In the genomic region with DNA sequence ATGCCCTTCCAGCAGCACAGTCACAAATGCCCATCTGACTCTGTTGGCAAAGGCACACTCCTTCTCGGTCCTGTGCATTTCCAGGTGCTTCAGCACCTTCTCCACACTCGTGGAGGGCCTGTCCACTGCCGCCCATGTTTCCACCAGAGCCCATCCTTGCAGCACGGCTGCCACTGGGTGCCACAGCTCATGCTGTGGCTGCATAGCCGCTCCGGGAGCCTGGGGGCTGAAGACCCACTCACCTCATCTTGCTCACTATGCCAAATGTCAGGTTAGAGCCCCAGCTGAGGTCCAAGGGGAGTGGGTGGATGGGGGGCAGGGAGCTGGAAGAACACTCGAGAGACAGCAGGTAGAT, we compare ENCODE assay signal across 2 cellular contexts.
TF ChIP-seq lines count a peak whose summit lies in the region.

No MANE protein-coding gene starts in this region.

TF ChIP-seq in IMR-90, 13 proteins besides CTCF, POLR2A, EP300 and RAD21:
- no peak for TF ChIP-seq RFX5 (IDR thresholded peaks at IDR 0.05; ENCODE audit: low read depth, low read length)
- no peak for TF ChIP-seq MAZ (IDR thresholded peaks at IDR 0.05; ENCODE audit: borderline replicate concordance, low read depth, low read length)
- TF ChIP-seq NFE2L2 (IDR thresholded peaks at IDR 0.05; ENCODE audit: low read depth, low read length), result no peak
- no peak for TF ChIP-seq RCOR1 (IDR thresholded peaks at IDR 0.05; ENCODE audit: insufficient replicate concordance, low read length)
- no peak for TF ChIP-seq CEBPB (IDR thresholded peaks at IDR 0.05; ENCODE audit: low read depth, low read length)
- TF ChIP-seq, protein P1, sequence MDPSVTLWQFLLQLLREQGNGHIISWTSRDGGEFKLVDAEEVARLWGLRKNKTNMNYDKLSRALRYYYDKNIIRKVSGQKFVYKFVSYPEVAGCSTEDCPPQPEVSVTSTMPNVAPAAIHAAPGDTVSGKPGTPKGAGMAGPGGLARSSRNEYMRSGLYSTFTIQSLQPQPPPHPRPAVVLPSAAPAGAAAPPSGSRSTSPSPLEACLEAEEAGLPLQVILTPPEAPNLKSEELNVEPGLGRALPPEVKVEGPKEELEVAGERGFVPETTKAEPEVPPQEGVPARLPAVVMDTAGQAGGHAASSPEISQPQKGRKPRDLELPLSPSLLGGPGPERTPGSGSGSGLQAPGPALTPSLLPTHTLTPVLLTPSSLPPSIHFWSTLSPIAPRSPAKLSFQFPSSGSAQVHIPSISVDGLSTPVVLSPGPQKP (IDR thresholded peaks at IDR 0.05; ENCODE audit: borderline replicate concordance, low read depth, low read length), result no peak
- TF ChIP-seq BHLHE40 (IDR thresholded peaks at IDR 0.05; ENCODE audit: low read depth, low read length), result no peak
- no peak for TF ChIP-seq SMC3 (IDR thresholded peaks at IDR 0.05; ENCODE audit: low read depth, low read length)
- no peak for TF ChIP-seq FOS (IDR thresholded peaks at IDR 0.05; ENCODE audit: low read depth, low read length)
- TF ChIP-seq, protein P2, sequence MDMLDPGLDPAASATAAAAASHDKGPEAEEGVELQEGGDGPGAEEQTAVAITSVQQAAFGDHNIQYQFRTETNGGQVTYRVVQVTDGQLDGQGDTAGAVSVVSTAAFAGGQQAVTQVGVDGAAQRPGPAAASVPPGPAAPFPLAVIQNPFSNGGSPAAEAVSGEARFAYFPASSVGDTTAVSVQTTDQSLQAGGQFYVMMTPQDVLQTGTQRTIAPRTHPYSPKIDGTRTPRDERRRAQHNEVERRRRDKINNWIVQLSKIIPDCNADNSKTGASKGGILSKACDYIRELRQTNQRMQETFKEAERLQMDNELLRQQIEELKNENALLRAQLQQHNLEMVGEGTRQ (IDR thresholded peaks at IDR 0.05; ENCODE audit: low read depth, low read length), result no peak
- TF ChIP-seq MXI1 (IDR thresholded peaks at IDR 0.05; ENCODE audit: borderline replicate concordance, low read depth, low read length), result no peak
- no peak for TF ChIP-seq MAFK (IDR thresholded peaks at IDR 0.05; ENCODE audit: low read depth, low read length)
- no peak for TF ChIP-seq CHD1 (IDR thresholded peaks at IDR 0.05; ENCODE audit: low read depth, low read length)

TF ChIP-seq in GM12878, 131 proteins besides CTCF, POLR2A, EP300 and RAD21:
- TF ChIP-seq NRF1 (conservative IDR thresholded peaks at IDR 0.05; ENCODE audit: low read depth, low read length) (no peak), POLR2AphosphoS2 (IDR thresholded peaks at IDR 0.05; ENCODE audit: low read depth, low read length) (no peak), CHD4 (IDR thresholded peaks at IDR 0.05) (no peak), MXI1 (IDR thresholded peaks at IDR 0.05; ENCODE audit: low read depth, low read length) (no peak), MTA2 (IDR thresholded peaks at IDR 0.05; ENCODE audit: low read depth) (no peak), NR2C1 (IDR thresholded peaks at IDR 0.05) (no peak), BRCA1 (IDR thresholded peaks at IDR 0.05; ENCODE audit: low read depth, low read length) (no peak), ZNF622 (IDR thresholded peaks at IDR 0.05) (no peak), RUNX3 (IDR thresholded peaks at IDR 0.05; ENCODE audit: low read length) (no peak)
- TF ChIP-seq, protein P3, sequence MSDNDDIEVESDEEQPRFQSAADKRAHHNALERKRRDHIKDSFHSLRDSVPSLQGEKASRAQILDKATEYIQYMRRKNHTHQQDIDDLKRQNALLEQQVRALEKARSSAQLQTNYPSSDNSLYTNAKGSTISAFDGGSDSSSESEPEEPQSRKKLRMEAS (IDR thresholded peaks at IDR 0.05; ENCODE audit: low read depth, low read length), result no peak
- TF ChIP-seq, protein P4, sequence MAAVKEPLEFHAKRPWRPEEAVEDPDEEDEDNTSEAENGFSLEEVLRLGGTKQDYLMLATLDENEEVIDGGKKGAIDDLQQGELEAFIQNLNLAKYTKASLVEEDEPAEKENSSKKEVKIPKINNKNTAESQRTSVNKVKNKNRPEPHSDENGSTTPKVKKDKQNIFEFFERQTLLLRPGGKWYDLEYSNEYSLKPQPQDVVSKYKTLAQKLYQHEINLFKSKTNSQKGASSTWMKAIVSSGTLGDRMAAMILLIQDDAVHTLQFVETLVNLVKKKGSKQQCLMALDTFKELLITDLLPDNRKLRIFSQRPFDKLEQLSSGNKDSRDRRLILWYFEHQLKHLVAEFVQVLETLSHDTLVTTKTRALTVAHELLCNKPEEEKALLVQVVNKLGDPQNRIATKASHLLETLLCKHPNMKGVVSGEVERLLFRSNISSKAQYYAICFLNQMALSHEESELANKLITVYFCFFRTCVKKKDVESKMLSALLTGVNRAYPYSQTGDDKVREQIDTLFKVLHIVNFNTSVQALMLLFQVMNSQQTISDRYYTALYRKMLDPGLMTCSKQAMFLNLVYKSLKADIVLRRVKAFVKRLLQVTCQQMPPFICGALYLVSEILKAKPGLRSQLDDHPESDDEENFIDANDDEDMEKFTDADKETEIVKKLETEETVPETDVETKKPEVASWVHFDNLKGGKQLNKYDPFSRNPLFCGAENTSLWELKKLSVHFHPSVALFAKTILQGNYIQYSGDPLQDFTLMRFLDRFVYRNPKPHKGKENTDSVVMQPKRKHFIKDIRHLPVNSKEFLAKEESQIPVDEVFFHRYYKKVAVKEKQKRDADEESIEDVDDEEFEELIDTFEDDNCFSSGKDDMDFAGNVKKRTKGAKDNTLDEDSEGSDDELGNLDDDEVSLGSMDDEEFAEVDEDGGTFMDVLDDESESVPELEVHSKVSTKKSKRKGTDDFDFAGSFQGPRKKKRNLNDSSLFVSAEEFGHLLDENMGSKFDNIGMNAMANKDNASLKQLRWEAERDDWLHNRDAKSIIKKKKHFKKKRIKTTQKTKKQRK (IDR thresholded peaks at IDR 0.05; ENCODE audit: low read depth, low read length), result no peak
- TF ChIP-seq, protein P5, sequence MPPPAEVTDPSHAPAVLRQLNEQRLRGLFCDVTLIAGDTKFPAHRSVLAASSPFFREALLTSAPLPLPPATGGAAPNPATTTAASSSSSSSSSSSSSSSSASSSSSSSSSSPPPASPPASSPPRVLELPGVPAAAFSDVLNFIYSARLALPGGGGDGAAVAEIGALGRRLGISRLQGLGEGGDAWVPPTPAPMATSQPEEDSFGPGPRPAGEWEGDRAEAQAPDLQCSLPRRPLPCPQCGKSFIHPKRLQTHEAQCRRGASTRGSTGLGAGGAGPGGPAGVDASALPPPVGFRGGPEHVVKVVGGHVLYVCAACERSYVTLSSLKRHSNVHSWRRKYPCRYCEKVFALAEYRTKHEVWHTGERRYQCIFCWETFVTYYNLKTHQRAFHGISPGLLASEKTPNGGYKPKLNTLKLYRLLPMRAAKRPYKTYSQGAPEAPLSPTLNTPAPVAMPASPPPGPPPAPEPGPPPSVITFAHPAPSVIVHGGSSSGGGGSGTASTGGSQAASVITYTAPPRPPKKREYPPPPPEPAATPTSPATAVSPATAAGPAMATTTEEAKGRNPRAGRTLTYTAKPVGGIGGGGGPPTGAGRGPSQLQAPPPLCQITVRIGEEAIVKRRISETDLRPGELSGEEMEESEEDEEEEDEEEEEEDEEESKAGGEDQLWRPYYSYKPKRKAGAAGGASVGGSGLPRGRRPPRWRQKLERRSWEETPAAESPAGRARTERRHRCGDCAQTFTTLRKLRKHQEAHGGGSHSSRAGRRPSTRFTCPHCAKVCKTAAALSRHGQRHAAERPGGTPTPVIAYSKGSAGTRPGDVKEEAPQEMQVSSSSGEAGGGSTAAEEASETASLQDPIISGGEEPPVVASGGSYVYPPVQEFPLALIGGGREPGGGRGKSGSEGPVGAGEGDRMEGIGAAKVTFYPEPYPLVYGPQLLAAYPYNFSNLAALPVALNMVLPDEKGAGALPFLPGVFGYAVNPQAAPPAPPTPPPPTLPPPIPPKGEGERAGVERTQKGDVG (CRISPR knock-in tag; IDR thresholded peaks at IDR 0.05), result no peak
- TF ChIP-seq, protein P6, sequence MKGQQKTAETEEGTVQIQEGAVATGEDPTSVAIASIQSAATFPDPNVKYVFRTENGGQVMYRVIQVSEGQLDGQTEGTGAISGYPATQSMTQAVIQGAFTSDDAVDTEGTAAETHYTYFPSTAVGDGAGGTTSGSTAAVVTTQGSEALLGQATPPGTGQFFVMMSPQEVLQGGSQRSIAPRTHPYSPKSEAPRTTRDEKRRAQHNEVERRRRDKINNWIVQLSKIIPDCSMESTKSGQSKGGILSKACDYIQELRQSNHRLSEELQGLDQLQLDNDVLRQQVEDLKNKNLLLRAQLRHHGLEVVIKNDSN (IDR thresholded peaks at IDR 0.05; ENCODE audit: borderline replicate concordance, extremely low read length, insufficient read depth, low read depth, low read length), result no peak
